1 cellular context compared by ENCODE assay signal in genomic region chr2:217956895-217957457, GRCh38.
TF ChIP-seq lines count a peak whose summit lies in the region.

No MANE protein-coding gene starts in this region.

TF ChIP-seq in IMR-90, 13 proteins besides CTCF, POLR2A, EP300 and RAD21:
- no peak for TF ChIP-seq NFE2L2 (IDR thresholded peaks at IDR 0.05; ENCODE audit: low read depth, low read length)
- no peak for TF ChIP-seq RFX5 (IDR thresholded peaks at IDR 0.05; ENCODE audit: low read depth, low read length)
- TF ChIP-seq CEBPB (IDR thresholded peaks at IDR 0.05; ENCODE audit: low read depth, low read length) = no peak
- no peak for TF ChIP-seq MAZ (IDR thresholded peaks at IDR 0.05; ENCODE audit: borderline replicate concordance, low read depth, low read length)
- no peak for TF ChIP-seq MAFK (IDR thresholded peaks at IDR 0.05; ENCODE audit: low read depth, low read length)
- no peak for TF ChIP-seq MXI1 (IDR thresholded peaks at IDR 0.05; ENCODE audit: borderline replicate concordance, low read depth, low read length)
- no peak for TF ChIP-seq RCOR1 (IDR thresholded peaks at IDR 0.05; ENCODE audit: insufficient replicate concordance, low read length)
- TF ChIP-seq, protein P1, sequence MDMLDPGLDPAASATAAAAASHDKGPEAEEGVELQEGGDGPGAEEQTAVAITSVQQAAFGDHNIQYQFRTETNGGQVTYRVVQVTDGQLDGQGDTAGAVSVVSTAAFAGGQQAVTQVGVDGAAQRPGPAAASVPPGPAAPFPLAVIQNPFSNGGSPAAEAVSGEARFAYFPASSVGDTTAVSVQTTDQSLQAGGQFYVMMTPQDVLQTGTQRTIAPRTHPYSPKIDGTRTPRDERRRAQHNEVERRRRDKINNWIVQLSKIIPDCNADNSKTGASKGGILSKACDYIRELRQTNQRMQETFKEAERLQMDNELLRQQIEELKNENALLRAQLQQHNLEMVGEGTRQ (IDR thresholded peaks at IDR 0.05; ENCODE audit: low read depth, low read length) = no peak
